In the genomic region with DNA sequence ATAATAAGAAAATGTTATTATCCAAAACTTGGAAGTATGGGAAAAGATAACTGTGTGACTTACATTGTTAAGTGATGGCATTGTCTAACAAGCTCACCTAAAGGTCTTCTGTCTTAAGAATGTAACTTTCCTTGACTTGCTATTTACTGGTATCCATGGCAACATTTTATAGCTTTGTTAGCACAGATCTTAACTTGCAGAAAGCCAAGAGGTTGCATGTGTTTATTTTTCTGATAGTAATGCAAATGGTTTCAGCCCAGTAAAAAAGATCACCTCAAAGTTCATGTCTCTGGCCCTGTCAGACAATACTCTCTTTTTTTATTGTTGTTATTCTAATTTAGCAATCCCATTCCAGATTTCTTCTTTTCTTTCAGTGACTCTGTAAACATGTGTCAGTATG, we compare ENCODE assay signal across 22 cellular contexts.
DNase-seq lines count a peak whose midpoint lies in the region; ATAC-seq, FAIRE-seq and TF ChIP-seq lines count a peak whose summit lies in the region.
"Had no signal": no experiment of that assay in that cellular context is flagged by ENCODE, and none has a peak within 500 bp of the region (broad histone marks: within the 10 kb centered on the region; RNA-seq: fewer than 3 reads in every experiment).

No MANE protein-coding gene starts in this region.

- no peak overlapping the region for H3K9ac ChIP-seq in endothelial cell of umbilical vein (replicated peaks; ENCODE audit: extremely low read depth, insufficient read depth, low read length)

- no peak overlapping the region for H3K4me3 ChIP-seq in RWPE2 (ENCODE audit: severe bottlenecking)
- H3K4me3 ChIP-seq in endothelial cell of umbilical vein (replicated peaks in 1 of 3; ENCODE audit: insufficient read depth in 1 of 3, low read depth in 1 of 3, low read length in 3 of 3): no peak overlapping the region
- no peak overlapping the region for H3K4me3 ChIP-seq in mesodermal cell (ENCODE audit: extremely low read depth, insufficient read depth, low read length, poor library complexity, severe bottlenecking)
- H3K4me3 ChIP-seq in WERI-Rb-1 (ENCODE audit: low read depth, low read length): no peak overlapping the region
- H3K4me3 ChIP-seq in gastrocnemius medialis: no peak overlapping the region
- no peak overlapping the region for H3K4me3 ChIP-seq in coronary artery
- H3K4me3 ChIP-seq: cardiac muscle cell, gastroesophageal sphincter, lung, psoas muscle had no signal

- in situ Hi-C loops in gastrocnemius medialis (cut with MboI; ENCODE audit: low sequenced_read_pairs in 4 of 4): no loop called here

- H3K4me1 ChIP-seq in RWPE2 (ENCODE audit: insufficient read depth, poor library complexity, severe bottlenecking) (peaks cover 14% of the 10 kb centered on the region), endothelial cell of umbilical vein (ENCODE audit: control insufficient read depth, extremely low read depth, insufficient read depth, low read length) (peaks cover 2% of the 10 kb centered on the region), mesodermal cell (ENCODE audit: control insufficient read depth, insufficient read depth, low read length, poor library complexity, severe bottlenecking) (no peaks in the 10 kb centered on the region), gastrocnemius medialis (peaks cover 6 to 11% of the 10 kb centered on the region in 2 donors)
- H3K4me1 ChIP-seq: psoas muscle had no signal

- CTCF ChIA-PET in endothelial cell of umbilical vein (lab: Charles Lee): no interaction called here

- BruUV-seq in endothelial cell of umbilical vein (replicated peaks; lab: Mats Ljungman, UMichigan): no TSS peak

- FAIRE-seq in endothelial cell of umbilical vein (lab: Jason Lieb, UNC): no peak
- FAIRE-seq: GM12892 had no signal

- dilution Hi-C loops in endothelial cell of umbilical vein (cut with MboI; ENCODE audit: extremely low pct_ligation_motif_present, low sequenced_read_pairs): no loop called here

- H3K4me1 Mint-ChIP-seq in HFFc6 (ENCODE audit: low read depth): peaks cover 69% of the 10 kb centered on the region
- H3K4me1 Mint-ChIP-seq: IgD-negative memory B cell, natural killer cell had no signal

- H3K27ac ChIP-seq in RWPE2 (ENCODE audit: poor library complexity, severe bottlenecking): no peak overlapping the region
- H3K27ac ChIP-seq in endothelial cell of umbilical vein (ENCODE audit: insufficient read depth, low read depth, low read length): no peak overlapping the region
- H3K27ac ChIP-seq in mesodermal cell (ENCODE audit: low read depth, low read length, severe bottlenecking): peak overlapping the region; percentile 32
- no peak overlapping the region for H3K27ac ChIP-seq in WERI-Rb-1
- no peak overlapping the region for H3K27ac ChIP-seq in gastrocnemius medialis
- H3K27ac ChIP-seq in coronary artery: no peak overlapping the region
- H3K27ac ChIP-seq: cardiac muscle cell, gastroesophageal sphincter, psoas muscle had no signal

- POLR2A ChIA-PET in endothelial cell of umbilical vein (lab: Charles Lee): no interaction called here

- H3K27me3 ChIP-seq in RWPE2 (ENCODE audit: insufficient read depth, poor library complexity, severe bottlenecking) (no peaks in the 10 kb centered on the region), endothelial cell of umbilical vein (ENCODE audit: control insufficient read depth in 2 of 2, insufficient read depth in 2 of 2, low read length in 2 of 2) (no peaks in the 10 kb centered on the region), WERI-Rb-1 (ENCODE audit: insufficient read depth, low read depth, severe bottlenecking) (no peaks in the 10 kb centered on the region), gastrocnemius medialis (no peaks in the 10 kb centered on the region)
- H3K27me3 ChIP-seq: cardiac muscle cell, gastroesophageal sphincter had no signal

- no peak overlapping the region for H2AFZ ChIP-seq in endothelial cell of umbilical vein (ENCODE audit: low read depth, low read length)

- no peaks in the 10 kb centered on the region for H3K9me1 ChIP-seq in endothelial cell of umbilical vein (replicated peaks; ENCODE audit: control insufficient read depth, extremely low read depth, insufficient read depth, low read length)

- peak; percentile 71 for DNase-seq in HFFc6
- DNase-seq in RWPE2 (ENCODE audit: low spot score): no peak
- DNase-seq in endothelial cell of umbilical vein (ENCODE audit: low read depth, low spot score): peak; percentile 61
- no peak for DNase-seq in AML-193 (lab: John Stamatoyannopoulos, UW)
- DNase-seq in WERI-Rb-1: no peak
- no peak for DNase-seq in gastrocnemius medialis
- no peak for DNase-seq in coronary artery (ENCODE audit: low spot score)
- DNase-seq: activated CD4-positive, alpha-beta T cell treated with anti-CD3 and anti-CD28 coated beads for 48 hours; activated naive CD4-positive, alpha-beta T cell treated with anti-CD3 and anti-CD28 coated beads, Interleukin-2, amount 50 U/mL, for 16 hours; effector memory CD8-positive, alpha-beta T cell; GF-D8; natural killer cell; NCI-H1048; psoas muscle; stimulated activated naive B cell treated with anti-CD40 and anti-IgM and Interleukin-4, amounts not matched to agents 10 μg/mL and 1 μg/mL and 100 μg/mL, for 72 hours had no signal

- no peak for TF ChIP-seq CTCF in HFFc6 (IDR thresholded peaks at IDR 0.05)
- no peak for TF ChIP-seq CTCF in RWPE2 (IDR thresholded peaks at IDR 0.05; ENCODE audit: poor library complexity, severe bottlenecking)
- no peak for TF ChIP-seq CTCF in endothelial cell of umbilical vein (IDR thresholded peaks at IDR 0.05; ENCODE audit: extremely low read depth in 1 of 2, insufficient read depth in 1 of 2, low read depth in 1 of 2, low read length in 2 of 2)
- TF ChIP-seq CTCF in WERI-Rb-1 (IDR thresholded peaks at IDR 0.05; ENCODE audit: low read depth, low read length): no peak
- TF ChIP-seq CTCF in gastrocnemius medialis (IDR thresholded peaks at IDR 0.05 in 4 of 5, conservative IDR thresholded peaks at IDR 0.05 in 1 of 5): no peak
- no peak for TF ChIP-seq CTCF in coronary artery (IDR thresholded peaks at IDR 0.05)

- peak overlapping the region; percentile 3 for H3K27ac Mint-ChIP-seq in HFFc6
- H3K27ac Mint-ChIP-seq: B cell; effector memory CD8-positive, alpha-beta T cell; IgD-negative memory B cell; natural killer cell; stimulated activated naive B cell treated with anti-CD40 and anti-IgM and Interleukin-4, amounts not matched to agents 10 μg/mL and 1 μg/mL and 100 μg/mL, for 72 hours had no signal

- H4K20me1 ChIP-seq in endothelial cell of umbilical vein (replicated peaks; ENCODE audit: control insufficient read depth, extremely low read depth, insufficient read depth, low read length): no peaks in the 10 kb centered on the region

- no peaks in the 10 kb centered on the region; the same call in 1 of the 2 replicates for H3K9me3 Mint-ChIP-seq in HFFc6
- H3K9me3 Mint-ChIP-seq: IgD-negative memory B cell; stimulated activated naive B cell treated with anti-CD40 and anti-IgM and Interleukin-4, amounts not matched to agents 10 μg/mL and 1 μg/mL and 100 μg/mL, for 72 hours had no signal

- intact Hi-C loops in endothelial cell of umbilical vein (cut with micrococcal nuclease): no loop called here
- intact Hi-C loops in gastrocnemius medialis (cut with DNase I; ENCODE audit: low total_unique reads): no loop called here

- H3K4me2 ChIP-seq in endothelial cell of umbilical vein (ENCODE audit: insufficient read depth, low read length): no peak overlapping the region

- peaks cover 11% of the 10 kb centered on the region; the same call in 1 of the 2 replicates for H3K36me3 Mint-ChIP-seq in HFFc6 (ENCODE audit: low read depth)
- H3K36me3 Mint-ChIP-seq: IgD-negative memory B cell; natural killer cell; stimulated activated naive B cell treated with anti-CD40 and anti-IgM and Interleukin-4, amounts not matched to agents 10 μg/mL and 1 μg/mL and 100 μg/mL, for 72 hours had no signal

- ATAC-seq in RWPE2 (ENCODE audit: low read depth) (peak; percentile 48; the same call in 1 of the 3 replicates), gastrocnemius medialis (no peak)
- ATAC-seq: effector memory CD8-positive, alpha-beta T cell; gastroesophageal sphincter; natural killer cell; psoas muscle; stimulated activated naive B cell treated with anti-CD40 and anti-IgM and Interleukin-4, amounts not matched to agents 10 μg/mL and 1 μg/mL and 100 μg/mL, for 72 hours had no signal

- H3K79me2 ChIP-seq in endothelial cell of umbilical vein (ENCODE audit: control insufficient read depth, insufficient read depth, low read length): no peaks in the 10 kb centered on the region

- TF ChIP-seq POLR2A in endothelial cell of umbilical vein (IDR thresholded peaks at IDR 0.05; ENCODE audit: low read depth, low read length) (no peak), gastrocnemius medialis (IDR thresholded peaks at IDR 0.05) (no peak)

- no peaks in the 10 kb centered on the region for H3K9me3 ChIP-seq in RWPE2 (ENCODE audit: severe bottlenecking)
- H3K9me3 ChIP-seq in endothelial cell of umbilical vein (replicated peaks; ENCODE audit: control insufficient read depth, insufficient read depth, low read length): no peaks in the 10 kb centered on the region
- H3K9me3 ChIP-seq in mesodermal cell (ENCODE audit: control insufficient read depth, low read length): no peaks in the 10 kb centered on the region
- no peaks in the 10 kb centered on the region for H3K9me3 ChIP-seq in WERI-Rb-1 (ENCODE audit: severe bottlenecking)
- H3K9me3 ChIP-seq in gastrocnemius medialis: no peaks in the 10 kb centered on the region
- H3K9me3 ChIP-seq: gastroesophageal sphincter, psoas muscle had no signal

- H3K36me3 ChIP-seq in RWPE2 (ENCODE audit: low read depth): no peaks in the 10 kb centered on the region
- no peaks in the 10 kb centered on the region for H3K36me3 ChIP-seq in endothelial cell of umbilical vein (ENCODE audit: control insufficient read depth in 2 of 2, extremely low read depth in 1 of 2, insufficient read depth in 2 of 2, low read length in 2 of 2)
- H3K36me3 ChIP-seq in mesodermal cell (ENCODE audit: control insufficient read depth, insufficient read depth, low read length): no peaks in the 10 kb centered on the region
- H3K36me3 ChIP-seq in WERI-Rb-1: no peaks in the 10 kb centered on the region
- H3K36me3 ChIP-seq in gastrocnemius medialis: no peaks in the 10 kb centered on the region
- H3K36me3 ChIP-seq: cardiac muscle cell, gastroesophageal sphincter had no signal

- H3K4me3 Mint-ChIP-seq in HFFc6: no peak overlapping the region
- H3K4me3 Mint-ChIP-seq: B cell; effector memory CD8-positive, alpha-beta T cell; IgD-negative memory B cell; natural killer cell; stimulated activated naive B cell treated with anti-CD40 and anti-IgM and Interleukin-4, amounts not matched to agents 10 μg/mL and 1 μg/mL and 100 μg/mL, for 72 hours had no signal

- no peaks in the 10 kb centered on the region for H3K27me3 Mint-ChIP-seq in HFFc6 (ENCODE audit: insufficient read depth)

TF ChIP-seq in endothelial cell of umbilical vein, 7 proteins besides CTCF, POLR2A, EP300 and RAD21 (continues in another document):
- TF ChIP-seq EZH2 (IDR thresholded peaks at IDR 0.05; ENCODE audit: borderline replicate concordance, low read depth, low read length, severe bottlenecking) (no peak), POLR2AphosphoS5 (IDR thresholded peaks at IDR 0.05; ENCODE audit: insufficient read depth, low read depth, low read length) (no peak)
- TF ChIP-seq, protein P1, sequence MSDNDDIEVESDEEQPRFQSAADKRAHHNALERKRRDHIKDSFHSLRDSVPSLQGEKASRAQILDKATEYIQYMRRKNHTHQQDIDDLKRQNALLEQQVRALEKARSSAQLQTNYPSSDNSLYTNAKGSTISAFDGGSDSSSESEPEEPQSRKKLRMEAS (IDR thresholded peaks at IDR 0.05; ENCODE audit: insufficient read depth, insufficient read length): no peak

Comparison
In these comparisons a context has a peak if more than half of its experiments do, and no peak if none do; other contexts are left out.
1. DNase-seq: peak in HFFc6 (single experiment) and endothelial cell of umbilical vein (single experiment); none in RWPE2 (single experiment), AML-193 (0 of 2), WERI-Rb-1 (single experiment), gastrocnemius medialis (0 of 2) and coronary artery (single experiment).